Comparison of ENCODE assay signal across 16 cellular contexts in the genomic region with DNA sequence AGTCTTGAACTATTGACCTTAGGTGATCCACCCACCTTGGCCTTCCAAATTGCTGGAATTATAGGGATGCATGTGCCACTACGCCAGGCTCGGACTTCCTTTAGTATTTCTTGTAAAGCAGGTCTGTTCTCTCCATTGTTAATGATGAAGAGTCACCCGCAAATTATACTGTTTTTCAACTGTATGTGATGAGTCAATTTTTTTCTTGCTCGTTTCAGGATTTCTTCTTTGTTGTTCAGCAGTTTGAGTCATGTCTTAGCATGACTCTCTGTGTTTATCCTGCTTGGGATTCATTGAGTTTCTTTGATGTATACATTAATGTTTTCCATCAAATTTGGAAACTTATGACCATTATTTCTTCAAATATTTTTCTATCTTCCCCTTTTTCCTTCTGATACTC. TPM values are rescaled to one million over a fixed set of nuclear protein-coding genes. Genes with fewer than 3 reads are reported as not detected.
A peak's percentile ranks its signal among the peaks of the same experiment; 100 is the strongest.
DNase-seq lines count a peak whose midpoint lies in the region; ATAC-seq and TF ChIP-seq lines count a peak whose summit lies in the region.
"Had no signal": no experiment of that assay in that cellular context is flagged by ENCODE, and none has a peak within 500 bp of the region (broad histone marks: within the 10 kb centered on the region; RNA-seq: fewer than 3 reads in every experiment).

No MANE protein-coding gene starts in this region.

- intact Hi-C loops in esophagus squamous epithelium (cut with DNase I), result no loop called here

- DNase-seq in GM04503 (ENCODE audit: low read depth) (peak; percentile 34), RWPE2 (ENCODE audit: low spot score) (no peak), esophagus squamous epithelium (lab: John Stamatoyannopoulos, UW) (no peak), stromal cell of bone marrow (ENCODE audit: low read depth) (peak; percentile 40), SIG-M5 treated with dmso at 0.1 percent for 504 hours (lab: John Stamatoyannopoulos, UW; ENCODE audit: unreplicated experiment) (no peak), putamen (ENCODE audit: low spot score) (no peak)
- DNase-seq in stimulated activated CD4-positive, alpha-beta T cell treated with anti-CD3 and anti-CD28 coated beads, Interleukin-4, amount 100 ng/mL, for 1 hour, result no peak
- DNase-seq: activated gamma-delta T cell treated with Interleukin-2 at 50 U/mL for 16 hours; CD4-positive, CD25-positive, alpha-beta regulatory T cell; DND-41; NCI-H748 treated with DMSO at 0.1 percent for 48 hours; retina; substantia nigra had no signal

- WGBS in esophagus squamous epithelium, 2 donors, result 32 to 47% methylated on average over 4 of the region's 4 CpGs

- TF ChIP-seq POLR2A in esophagus squamous epithelium (IDR thresholded peaks at IDR 0.05), result no peak

- H3K36me3 ChIP-seq in RWPE2 (ENCODE audit: low read depth) (no peaks in the 10 kb centered on the region; the same call in 1 of the 2 replicates), esophagus squamous epithelium (no peaks in the 10 kb centered on the region)

- TF ChIP-seq CTCF in RWPE2 (IDR thresholded peaks at IDR 0.05; ENCODE audit: poor library complexity, severe bottlenecking), result no peak
- TF ChIP-seq CTCF in esophagus squamous epithelium (IDR thresholded peaks at IDR 0.05), result no peak

- peak; percentile 98 for ATAC-seq in RWPE2 (ENCODE audit: low read depth)
- ATAC-seq: GM12878, GM23338, WTC11 had no signal

- H3K9me3 ChIP-seq in RWPE2 (ENCODE audit: severe bottlenecking) (peaks cover 3% of the 10 kb centered on the region), esophagus squamous epithelium (peaks cover 0 to 3% (median 0%) of the 10 kb centered on the region in 3 donors)

- H3K4me1 ChIP-seq in RWPE2 (ENCODE audit: insufficient read depth, poor library complexity, severe bottlenecking) (peaks cover 6% of the 10 kb centered on the region), esophagus squamous epithelium (peaks cover 0 to 19% (median 0%) of the 10 kb centered on the region in 3 donors)

- H3K27ac ChIP-seq in RWPE2 (ENCODE audit: poor library complexity, severe bottlenecking) (peak overlapping the region; percentile 23), esophagus squamous epithelium (peak overlapping the region in 3 of 4 donors; percentile 54 to 65 (median 54))

- no peaks in the 10 kb centered on the region for H3K27me3 ChIP-seq in RWPE2 (ENCODE audit: insufficient read depth, poor library complexity, severe bottlenecking)
- no peaks in the 10 kb centered on the region for H3K27me3 ChIP-seq in esophagus squamous epithelium

- H3K4me3 ChIP-seq in RWPE2 (ENCODE audit: severe bottlenecking) (no peak overlapping the region), esophagus squamous epithelium (no peak overlapping the region)
- H3K4me3 ChIP-seq: GM12878, GM23338 had no signal

RNA-seq across cellular contexts. Expression of a gene that starts 28.9 kb away (rescaled TPM):
- 10 to 100 TPM in 1 of 4 donors, 1 to 10 TPM in 3; 4.4 to 12.6 (median 6.6) TPM for total RNA-seq in esophagus squamous epithelium

Comparison
In these comparisons a context has a peak if more than half of its experiments do, and no peak if none do; other contexts are left out.
1. DNase-seq: peak in GM04503 (single experiment) and stromal cell of bone marrow (single experiment); none in RWPE2 (single experiment), esophagus squamous epithelium (single experiment), SIG-M5 treated with dmso at 0.1 percent for 504 hours (single experiment), stimulated activated CD4-positive, alpha-beta T cell treated with anti-CD3 and anti-CD28 coated beads, Interleukin-4, amount 100 ng/mL, for 1 hour (single experiment) and putamen (single experiment).